ENCODE assay signal across 25 cellular contexts in the genomic region with DNA sequence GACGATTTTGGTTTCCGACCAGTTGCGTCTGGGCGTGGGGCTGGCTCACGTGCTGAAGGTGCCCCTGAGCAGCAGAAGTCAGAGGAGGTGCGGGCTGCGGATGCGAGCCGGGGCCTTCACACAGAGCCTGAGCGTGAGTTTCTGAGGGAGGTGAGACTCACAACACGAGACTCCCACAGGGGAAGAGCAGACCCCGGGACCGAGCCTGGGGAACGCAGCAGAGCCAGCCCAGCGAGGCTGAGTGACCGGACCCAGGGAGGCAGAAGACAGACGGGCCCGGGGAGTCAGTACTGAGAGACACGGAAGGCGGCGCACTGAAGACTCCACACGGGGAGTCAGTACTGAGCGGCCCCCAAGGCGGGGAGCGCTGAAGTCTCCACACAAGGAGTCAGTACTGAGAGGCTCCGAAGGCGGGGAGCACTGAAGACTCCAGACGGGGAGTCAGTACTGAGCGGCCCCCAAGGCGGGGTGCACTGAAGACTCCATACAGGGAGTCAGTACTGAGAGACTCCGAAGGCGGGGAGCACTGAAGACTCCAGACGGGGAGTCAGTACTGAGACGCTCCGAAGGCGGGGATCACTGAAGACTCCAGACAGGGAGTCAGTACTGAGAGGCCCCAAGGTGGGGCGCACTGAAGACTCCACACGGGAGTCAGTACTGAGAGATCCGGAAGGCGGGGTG.
DNase-seq lines count a peak whose midpoint lies in the region; ATAC-seq and TF ChIP-seq lines count a peak whose summit lies in the region.
"Had no signal": no experiment of that assay in that cellular context is flagged by ENCODE, and none has a peak within 500 bp of the region (broad histone marks: within the 10 kb centered on the region; RNA-seq: fewer than 3 reads in every experiment).

No MANE protein-coding gene starts in this region.

- H3K27me3 Mint-ChIP-seq in T-helper 17 cell: peaks cover 27% of the 10 kb centered on the region

- TF ChIP-seq EP300 in stomach (IDR thresholded peaks at IDR 0.05): no peak

- TF ChIP-seq CTCF in spleen (IDR thresholded peaks at IDR 0.05 in 8 of 11, conservative IDR thresholded peaks at IDR 0.05 in 3 of 11) (no peak), stomach (IDR thresholded peaks at IDR 0.05) (no peak)

- H3K36me3 ChIP-seq in spleen (no peaks in the 10 kb centered on the region), stomach (no peaks in the 10 kb centered on the region)
- H3K36me3 ChIP-seq: BE2C, cardiac muscle cell, heart left ventricle had no signal

- 87 to 90% (median 89%) methylated on average over 39 to 40 of the region's 40 CpGs for WGBS in spleen, 5 donors
- WGBS in stomach, 5 donors: 87 to 92% (median 91%) methylated on average over 39 to 40 of the region's 40 CpGs

- H3K27me3 ChIP-seq in spleen (replicated peaks in 1 of 7) (peaks cover 0 to 42% (median 12%) of the 10 kb centered on the region in 7 donors), stomach (peaks cover 0 to 32% (median 5%) of the 10 kb centered on the region in 3 donors)
- H3K27me3 ChIP-seq: BE2C, cardiac muscle cell had no signal

- H3K4me1 ChIP-seq in spleen: no peaks in the 10 kb centered on the region
- no peaks in the 10 kb centered on the region for H3K4me1 ChIP-seq in stomach
- H3K4me1 ChIP-seq: BE2C, heart left ventricle, parathyroid adenoma had no signal

- TF ChIP-seq POLR2A in spleen (IDR thresholded peaks at IDR 0.05) (no peak), stomach (IDR thresholded peaks at IDR 0.05) (no peak)

- H3K4me3 ChIP-seq in spleen (no peak overlapping the region), stomach (no peak overlapping the region)
- H3K4me3 ChIP-seq: cardiac muscle cell, dorsolateral prefrontal cortex, heart left ventricle, SK-N-MC had no signal

- ATAC-seq in T-helper 17 cell (no peak), GM21423 (IDR thresholded peaks at IDR 0.05; ENCODE audit: unreplicated experiment) (no peak)
- ATAC-seq: HCT116; heart left ventricle; left cardiac atrium; naive thymus-derived CD4-positive, alpha-beta T cell had no signal

- DNase-seq in activated CD8-positive, alpha-beta memory T cell treated with anti-CD3 and anti-CD28 coated beads for 24 hours: peak; percentile 35
- DNase-seq in activated CD8-positive, alpha-beta memory T cell treated with anti-CD3 and anti-CD28 coated beads, Interleukin-2, amount 50 U/mL, for 4 hours: no peak
- no peak for DNase-seq in T-helper 17 cell
- DNase-seq in islet precursor cell: peak; percentile 24
- DNase-seq in spleen: peak; percentile 56
- DNase-seq in stomach: no peak
- no peak for DNase-seq in DMS79 treated with DMSO at 0.1 percent for 48 hours (lab: John Stamatoyannopoulos, UW)
- DNase-seq: activated naive CD4-positive, alpha-beta T cell treated with Interleukin-2 at 50 U/mL for 16 hours; activated T-cell treated with anti-CD3 and anti-CD28 coated beads for 4 hours; BE2C; left cardiac atrium; mesendoderm; NCI-H1694 treated with DMSO at 0.1 percent for 48 hours; NCI-H526 treated with DMSO at 0.1 percent for 48 hours; RPMI8226 had no signal

- H3K27ac Mint-ChIP-seq in T-helper 17 cell: peak overlapping the region; percentile 8
- H3K27ac Mint-ChIP-seq: T-helper 1 cell treated with Interleukin-12 subunit alpha and Interleukin-12 subunit beta and Interleukin-4 antibody, amounts not matched to agents 30 μg/mL and 1 μg/mL, for 36 hours had no signal

- intact Hi-C loops in spleen (cut with DNase I; ENCODE audit: low total_unique reads) (no loop called here), stomach (cut with DNase I; ENCODE audit: low total_unique reads) (no loop called here)

- H3K36me3 Mint-ChIP-seq in T-helper 17 cell (ENCODE audit: low read depth): no peaks in the 10 kb centered on the region
- H3K36me3 Mint-ChIP-seq: naive thymus-derived CD4-positive, alpha-beta T cell had no signal

- H3K9me3 ChIP-seq in T-helper 17 cell (ENCODE audit: control insufficient read depth, low read length, poor library complexity, severe bottlenecking) (no peaks in the 10 kb centered on the region), spleen (no peaks in the 10 kb centered on the region), stomach (no peaks in the 10 kb centered on the region)
- H3K9me3 ChIP-seq: BE2C, heart left ventricle had no signal

- no peak overlapping the region for H3K4me3 Mint-ChIP-seq in T-helper 17 cell
- H3K4me3 Mint-ChIP-seq: naive thymus-derived CD4-positive, alpha-beta T cell; T-helper 1 cell treated with Interleukin-12 subunit alpha and Interleukin-12 subunit beta and Interleukin-4 antibody, amounts not matched to agents 30 μg/mL and 1 μg/mL, for 36 hours had no signal

- H3K27ac ChIP-seq in spleen (no peak overlapping the region), stomach (no peak overlapping the region)
- H3K27ac ChIP-seq: cardiac muscle cell, dorsolateral prefrontal cortex, epithelial cell of prostate, heart left ventricle, parathyroid adenoma, SK-N-MC had no signal

- peaks cover 6% of the 10 kb centered on the region for H3K4me1 Mint-ChIP-seq in T-helper 17 cell

Comparison
In these comparisons a context has a peak if more than half of its experiments do, and no peak if none do; other contexts are left out.
1. DNase-seq: peak in activated CD8-positive, alpha-beta memory T cell treated with anti-CD3 and anti-CD28 coated beads for 24 hours (single experiment), islet precursor cell (single experiment) and spleen (single experiment); none in activated CD8-positive, alpha-beta memory T cell treated with anti-CD3 and anti-CD28 coated beads, Interleukin-2, amount 50 U/mL, for 4 hours (single experiment), T-helper 17 cell (0 of 3), stomach (single experiment) and DMS79 treated with DMSO at 0.1 percent for 48 hours (single experiment).